2 cellular contexts compared by ENCODE assay signal in the genomic region with DNA sequence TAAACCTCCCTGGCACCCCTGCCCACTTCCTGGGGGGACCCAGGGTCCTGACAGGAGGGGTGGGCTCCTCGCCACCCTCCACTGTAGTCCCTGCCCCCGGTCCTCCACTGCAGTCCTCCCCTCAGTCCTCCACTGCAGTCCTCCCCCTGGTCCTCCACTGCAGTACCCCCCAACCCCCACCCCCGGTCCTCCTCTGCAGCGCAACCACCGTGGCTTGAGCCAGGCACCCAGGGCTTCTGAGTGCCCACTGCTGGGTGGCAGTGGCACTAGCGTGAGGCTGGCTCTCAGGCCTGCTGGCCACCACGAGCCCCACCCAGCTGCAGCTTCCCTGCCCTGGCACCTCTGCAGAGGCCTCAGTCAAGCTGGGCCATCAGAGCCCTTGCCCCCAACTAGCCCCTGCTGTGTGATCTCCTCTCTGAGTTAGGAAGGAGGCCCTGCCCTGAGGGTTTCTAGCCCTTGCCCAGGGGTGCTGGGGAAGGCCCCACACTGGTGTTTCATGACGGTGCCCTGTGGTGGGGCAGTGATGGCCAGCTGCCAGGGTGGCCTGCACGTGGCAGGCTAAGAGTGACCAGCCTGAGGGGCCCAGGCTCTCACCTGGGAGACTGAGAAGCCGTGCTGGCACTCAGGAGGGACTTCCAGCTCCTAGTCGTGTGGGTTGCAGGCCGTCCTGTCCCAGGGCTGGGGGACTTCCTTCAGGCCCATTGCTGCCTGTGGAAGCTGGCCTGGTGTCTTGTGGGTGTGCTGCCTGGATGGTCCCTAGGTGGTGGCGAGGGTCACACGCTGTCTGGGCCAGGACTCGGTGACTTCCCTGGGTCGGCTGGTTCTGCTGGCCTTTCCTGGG.
TF ChIP-seq lines count a peak whose summit lies in the region.

No MANE protein-coding gene starts in this region.

TF ChIP-seq in HCT116, 20 proteins besides CTCF, POLR2A, EP300 and RAD21:
- no peak for TF ChIP-seq ZNF274 (IDR thresholded peaks at IDR 0.05; ENCODE audit: low read depth, low read length)
- no peak for TF ChIP-seq SP1 (IDR thresholded peaks at IDR 0.05; ENCODE audit: low read depth)
- no peak for TF ChIP-seq ZBTB33 (IDR thresholded peaks at IDR 0.05; ENCODE audit: extremely low read depth, insufficient replicate concordance, low read length)
- TF ChIP-seq POLR2AphosphoS5 (IDR thresholded peaks at IDR 0.05; ENCODE audit: low read depth, low read length), result no peak
- TF ChIP-seq EZH2 (IDR thresholded peaks at IDR 0.05), result no peak
- TF ChIP-seq REST (IDR thresholded peaks at IDR 0.05; ENCODE audit: low read depth), result no peak
- no peak for TF ChIP-seq ZFX (IDR thresholded peaks at IDR 0.05)
- TF ChIP-seq MAX (IDR thresholded peaks at IDR 0.05), result no peak
- no peak for TF ChIP-seq YY1 (IDR thresholded peaks at IDR 0.05; ENCODE audit: extremely low read depth, insufficient replicate concordance, low read depth, low read length)
- no peak for TF ChIP-seq SRF (IDR thresholded peaks at IDR 0.05; ENCODE audit: low read depth)
- no peak for TF ChIP-seq EGR1 (IDR thresholded peaks at IDR 0.05; ENCODE audit: low read depth)
- no peak for TF ChIP-seq CEBPB (IDR thresholded peaks at IDR 0.05; ENCODE audit: low read depth)
- no peak for TF ChIP-seq TCF7L2 (IDR thresholded peaks at IDR 0.05; ENCODE audit: borderline replicate concordance, extremely low read depth, insufficient read depth, insufficient read length)
- no peak for TF ChIP-seq ATF3 (IDR thresholded peaks at IDR 0.05)
- no peak for TF ChIP-seq ELF1 (IDR thresholded peaks at IDR 0.05; ENCODE audit: borderline replicate concordance, low read depth)
- no peak for TF ChIP-seq CBX3 (IDR thresholded peaks at IDR 0.05; ENCODE audit: low read depth)
- no peak for TF ChIP-seq EZH2phosphoT487 (IDR thresholded peaks at IDR 0.05; ENCODE audit: borderline replicate concordance)
- no peak for TF ChIP-seq JUND (IDR thresholded peaks at IDR 0.05)

TF ChIP-seq in H1, 55 proteins besides CTCF, POLR2A, EP300 and RAD21:
- no peak for TF ChIP-seq RFX5 (IDR thresholded peaks at IDR 0.05; ENCODE audit: borderline replicate concordance, low read depth, low read length)
- no peak for TF ChIP-seq GTF2F1 (IDR thresholded peaks at IDR 0.05; ENCODE audit: borderline replicate concordance, low read depth, low read length)
- no peak for TF ChIP-seq NRF1 (IDR thresholded peaks at IDR 0.05; ENCODE audit: low read depth, low read length)
- no peak for TF ChIP-seq SAP30 (IDR thresholded peaks at IDR 0.05; ENCODE audit: insufficient read depth, insufficient replicate concordance, low read length)
- no peak for TF ChIP-seq HDAC6 (IDR thresholded peaks at IDR 0.05; ENCODE audit: low read depth, low read length)
